In the genomic region with DNA sequence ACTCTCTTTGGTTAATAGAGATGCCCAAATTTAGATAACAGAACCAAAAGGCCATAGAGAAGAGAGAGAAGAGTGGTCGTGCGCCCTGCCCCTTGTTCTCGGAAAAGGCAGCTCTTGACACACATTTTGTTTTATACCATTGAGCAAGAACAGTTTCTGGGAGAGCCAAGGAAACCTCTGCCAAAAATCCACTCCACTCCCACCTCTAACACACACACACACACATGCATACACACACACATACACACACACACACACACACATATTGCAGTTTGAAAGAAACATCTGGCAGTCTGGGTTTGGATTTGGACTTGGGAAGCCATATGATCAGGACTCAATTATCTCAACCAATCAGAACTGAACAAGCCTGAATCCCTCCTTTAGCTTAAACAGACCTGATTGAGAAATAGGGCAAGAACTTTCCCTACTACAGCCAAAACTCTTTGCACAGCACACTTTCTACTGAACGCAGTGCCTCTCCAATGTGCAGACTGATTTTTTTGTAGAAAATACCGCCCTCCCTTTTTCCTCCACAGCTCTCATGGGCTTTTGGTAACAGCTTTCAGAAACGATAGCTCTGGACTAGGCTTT, we compare ENCODE assay signal across 30 cellular contexts.
DNase-seq lines count a peak whose midpoint lies in the region; ATAC-seq, FAIRE-seq and TF ChIP-seq lines count a peak whose summit lies in the region.
"Had no signal": no experiment of that assay in that cellular context is flagged by ENCODE, and none has a peak within 500 bp of the region (broad histone marks: within the 10 kb centered on the region; RNA-seq: fewer than 3 reads in every experiment).

No MANE protein-coding gene starts in this region.

- H3K36me3 ChIP-seq in left lung = no peaks in the 10 kb centered on the region
- no peaks in the 10 kb centered on the region for H3K36me3 ChIP-seq in thyroid gland
- H3K36me3 ChIP-seq in hepatocyte (replicated peaks; ENCODE audit: insufficient read depth, low read depth) = no peaks in the 10 kb centered on the region
- H3K36me3 ChIP-seq: BE2C, BLaER1 had no signal

- H3K79me2 ChIP-seq in hepatocyte = no peaks in the 10 kb centered on the region

- no peaks in the 10 kb centered on the region for H3K9me3 Mint-ChIP-seq in nephron progenitor cell
- H3K9me3 Mint-ChIP-seq: CD14-positive monocyte had no signal

- H3K4me3 ChIP-seq in left lung = no peak overlapping the region
- no peak overlapping the region for H3K4me3 ChIP-seq in thyroid gland (replicated peaks in 1 of 3)
- H3K4me3 ChIP-seq in hepatocyte = no peak overlapping the region
- H3K4me3 ChIP-seq: BLaER1, GM12878 had no signal

- TF ChIP-seq POLR2A in thyroid gland (IDR thresholded peaks at IDR 0.05) = no peak

- WGBS in thyroid gland, 2 donors = 33 to 37% methylated on average over 6 of the region's 6 CpGs
- WGBS in hepatocyte (ENCODE audit: low lambda C conversion rate, missing lambda C conversion rate) = 91% methylated on average over 6 of the region's 6 CpGs

- H3K4me3 Mint-ChIP-seq in nephron progenitor cell = no peak overlapping the region
- H3K4me3 Mint-ChIP-seq: CD14-positive monocyte; CD4-positive, alpha-beta memory T cell; CD4-positive, CD25-positive, alpha-beta regulatory T cell; CD8-positive, alpha-beta memory T cell had no signal

- ATAC-seq in left lung = peak; percentile 54
- ATAC-seq: GM12878 had no signal

- H3K27ac ChIP-seq in left lung = no peak overlapping the region
- H3K27ac ChIP-seq in thyroid gland = no peak overlapping the region
- no peak overlapping the region for H3K27ac ChIP-seq in hepatocyte
- H3K27ac ChIP-seq: BLaER1 had no signal

- H3K27me3 ChIP-seq in left lung = no peaks in the 10 kb centered on the region
- no peaks in the 10 kb centered on the region for H3K27me3 ChIP-seq in thyroid gland
- no peaks in the 10 kb centered on the region for H3K27me3 ChIP-seq in hepatocyte
- H3K27me3 ChIP-seq: BE2C, BLaER1 had no signal

- intact Hi-C loops in left lung (cut with DNase I) (no loop called here), thyroid gland (cut with DNase I) (no loop called here)

- no peaks in the 10 kb centered on the region for H3K36me3 Mint-ChIP-seq in nephron progenitor cell (ENCODE audit: low read depth)
- H3K36me3 Mint-ChIP-seq: CD14-positive monocyte; CD4-positive, alpha-beta memory T cell; CD4-positive, CD25-positive, alpha-beta regulatory T cell; CD8-positive, alpha-beta memory T cell had no signal

- FAIRE-seq in urothelium cell line (lab: Jason Lieb, UNC) (peak; percentile 66), HTR-8/SVneo (lab: Jason Lieb, UNC) (no peak)
- FAIRE-seq: A204.1, GM12878, GM12892, GM18507, GM19239 had no signal

- H3K9me2 ChIP-seq in hepatocyte (replicated peaks; ENCODE audit: insufficient read depth) = no peaks in the 10 kb centered on the region

- peak overlapping the region; percentile 57 for H3K27ac Mint-ChIP-seq in nephron progenitor cell
- H3K27ac Mint-ChIP-seq: CD14-positive monocyte; CD4-positive, alpha-beta memory T cell; CD4-positive, CD25-positive, alpha-beta regulatory T cell; CD8-positive, alpha-beta memory T cell had no signal

- TF ChIP-seq CTCF in left lung (IDR thresholded peaks at IDR 0.05) = no peak
- TF ChIP-seq CTCF in nephron progenitor cell (IDR thresholded peaks at IDR 0.05) = no peak
- no peak for TF ChIP-seq CTCF in thyroid gland (IDR thresholded peaks at IDR 0.05)
- TF ChIP-seq CTCF in hepatocyte (IDR thresholded peaks at IDR 0.05; ENCODE audit: poor library complexity) = no peak

- H3K4me1 ChIP-seq in left lung = no peaks in the 10 kb centered on the region
- peaks cover 0 to 6% of the 10 kb centered on the region in 2 donors for H3K4me1 ChIP-seq in thyroid gland
- H3K4me1 ChIP-seq in hepatocyte (ENCODE audit: insufficient read depth) = no peaks in the 10 kb centered on the region
- H3K4me1 ChIP-seq: BE2C, BLaER1 had no signal

- H3K9me3 ChIP-seq in left lung = peaks cover 0 to 2% of the 10 kb centered on the region in 2 donors
- H3K9me3 ChIP-seq in thyroid gland = no peaks in the 10 kb centered on the region
- H3K9me3 ChIP-seq in hepatocyte (ENCODE audit: low read depth) = no peaks in the 10 kb centered on the region
- H3K9me3 ChIP-seq: BE2C, BLaER1 had no signal

- H3K4me1 Mint-ChIP-seq in nephron progenitor cell = no peaks in the 10 kb centered on the region
- H3K4me1 Mint-ChIP-seq: CD14-positive monocyte; CD4-positive, alpha-beta memory T cell; CD4-positive, CD25-positive, alpha-beta regulatory T cell; CD8-positive, alpha-beta memory T cell had no signal

- no peak for DNase-seq in left lung
- DNase-seq in nephron progenitor cell = no peak
- DNase-seq in thyroid gland = peak; percentile 48 to 51
- no peak for DNase-seq in urothelium cell line (ENCODE audit: low spot score)
- no peak for DNase-seq in hepatic stellate cell (ENCODE audit: low spot score)
- DNase-seq in HTR-8/SVneo (ENCODE audit: insufficient read length, low spot score) = no peak
- no peak for DNase-seq in NOMO-1 (lab: John Stamatoyannopoulos, UW; ENCODE audit: unreplicated experiment in 2 of 2)
- no peak for DNase-seq in hepatocyte (ENCODE audit: low spot score)
- DNase-seq: 8988T; ACHN; BE2C; C1 segment of cervical spinal cord; CD4-positive, alpha-beta memory T cell; CD4-positive, CD25-positive, alpha-beta regulatory T cell; CD8-positive, alpha-beta memory T cell; COR-L47; DMS 273 treated with DMSO at 0.1 percent for 48 hours; DMS153; DMS53; DMS79; DND-41; EL; GDM1 had no signal

- no peaks in the 10 kb centered on the region for H4K20me1 ChIP-seq in hepatocyte (ENCODE audit: insufficient read depth, poor library complexity, severe bottlenecking)
- H4K20me1 ChIP-seq: BLaER1 had no signal

- H3K4me2 ChIP-seq in hepatocyte = no peak overlapping the region
- H3K4me2 ChIP-seq: BLaER1 had no signal

- no peak overlapping the region for H2AFZ ChIP-seq in hepatocyte

- peaks cover 5% of the 10 kb centered on the region for H3K27me3 Mint-ChIP-seq in nephron progenitor cell (ENCODE audit: low read depth, poor library complexity)
- H3K27me3 Mint-ChIP-seq: CD4-positive, alpha-beta memory T cell; CD8-positive, alpha-beta memory T cell had no signal

Comparison
In these comparisons a context has a peak if more than half of its experiments do, and no peak if none do; other contexts are left out.
1. DNase-seq: peak in thyroid gland (2 of 2); none in left lung (0 of 2), nephron progenitor cell (single experiment), urothelium cell line (single experiment), hepatic stellate cell (single experiment), HTR-8/SVneo (single experiment), NOMO-1 (0 of 2) and hepatocyte (single experiment).